1 cellular context compared by ENCODE assay signal in the genomic region with DNA sequence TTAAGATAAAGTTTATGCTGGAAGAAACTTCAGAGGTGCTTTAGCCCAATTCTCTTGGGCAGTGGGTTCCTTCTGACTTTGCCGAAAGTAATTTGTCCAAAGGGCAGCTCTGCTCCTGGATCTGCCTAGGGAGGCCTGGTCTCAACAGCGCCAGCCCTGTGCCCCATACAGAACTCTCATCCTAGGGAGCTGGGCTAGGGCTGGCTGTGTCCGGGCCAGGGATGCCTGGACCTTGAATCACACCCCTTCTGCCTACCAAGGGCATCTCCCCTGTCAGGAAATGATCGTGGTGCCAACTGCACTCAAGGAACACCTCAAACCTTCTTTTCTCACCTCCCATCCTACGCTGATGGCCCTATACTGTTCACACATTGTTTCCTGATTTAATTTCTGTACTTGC.
TF ChIP-seq lines count a peak whose summit lies in the region.

No MANE protein-coding gene starts in this region.

TF ChIP-seq in GM23338, 12 proteins besides CTCF, POLR2A, EP300 and RAD21 (continued from another document):
- TF ChIP-seq, protein P1, sequence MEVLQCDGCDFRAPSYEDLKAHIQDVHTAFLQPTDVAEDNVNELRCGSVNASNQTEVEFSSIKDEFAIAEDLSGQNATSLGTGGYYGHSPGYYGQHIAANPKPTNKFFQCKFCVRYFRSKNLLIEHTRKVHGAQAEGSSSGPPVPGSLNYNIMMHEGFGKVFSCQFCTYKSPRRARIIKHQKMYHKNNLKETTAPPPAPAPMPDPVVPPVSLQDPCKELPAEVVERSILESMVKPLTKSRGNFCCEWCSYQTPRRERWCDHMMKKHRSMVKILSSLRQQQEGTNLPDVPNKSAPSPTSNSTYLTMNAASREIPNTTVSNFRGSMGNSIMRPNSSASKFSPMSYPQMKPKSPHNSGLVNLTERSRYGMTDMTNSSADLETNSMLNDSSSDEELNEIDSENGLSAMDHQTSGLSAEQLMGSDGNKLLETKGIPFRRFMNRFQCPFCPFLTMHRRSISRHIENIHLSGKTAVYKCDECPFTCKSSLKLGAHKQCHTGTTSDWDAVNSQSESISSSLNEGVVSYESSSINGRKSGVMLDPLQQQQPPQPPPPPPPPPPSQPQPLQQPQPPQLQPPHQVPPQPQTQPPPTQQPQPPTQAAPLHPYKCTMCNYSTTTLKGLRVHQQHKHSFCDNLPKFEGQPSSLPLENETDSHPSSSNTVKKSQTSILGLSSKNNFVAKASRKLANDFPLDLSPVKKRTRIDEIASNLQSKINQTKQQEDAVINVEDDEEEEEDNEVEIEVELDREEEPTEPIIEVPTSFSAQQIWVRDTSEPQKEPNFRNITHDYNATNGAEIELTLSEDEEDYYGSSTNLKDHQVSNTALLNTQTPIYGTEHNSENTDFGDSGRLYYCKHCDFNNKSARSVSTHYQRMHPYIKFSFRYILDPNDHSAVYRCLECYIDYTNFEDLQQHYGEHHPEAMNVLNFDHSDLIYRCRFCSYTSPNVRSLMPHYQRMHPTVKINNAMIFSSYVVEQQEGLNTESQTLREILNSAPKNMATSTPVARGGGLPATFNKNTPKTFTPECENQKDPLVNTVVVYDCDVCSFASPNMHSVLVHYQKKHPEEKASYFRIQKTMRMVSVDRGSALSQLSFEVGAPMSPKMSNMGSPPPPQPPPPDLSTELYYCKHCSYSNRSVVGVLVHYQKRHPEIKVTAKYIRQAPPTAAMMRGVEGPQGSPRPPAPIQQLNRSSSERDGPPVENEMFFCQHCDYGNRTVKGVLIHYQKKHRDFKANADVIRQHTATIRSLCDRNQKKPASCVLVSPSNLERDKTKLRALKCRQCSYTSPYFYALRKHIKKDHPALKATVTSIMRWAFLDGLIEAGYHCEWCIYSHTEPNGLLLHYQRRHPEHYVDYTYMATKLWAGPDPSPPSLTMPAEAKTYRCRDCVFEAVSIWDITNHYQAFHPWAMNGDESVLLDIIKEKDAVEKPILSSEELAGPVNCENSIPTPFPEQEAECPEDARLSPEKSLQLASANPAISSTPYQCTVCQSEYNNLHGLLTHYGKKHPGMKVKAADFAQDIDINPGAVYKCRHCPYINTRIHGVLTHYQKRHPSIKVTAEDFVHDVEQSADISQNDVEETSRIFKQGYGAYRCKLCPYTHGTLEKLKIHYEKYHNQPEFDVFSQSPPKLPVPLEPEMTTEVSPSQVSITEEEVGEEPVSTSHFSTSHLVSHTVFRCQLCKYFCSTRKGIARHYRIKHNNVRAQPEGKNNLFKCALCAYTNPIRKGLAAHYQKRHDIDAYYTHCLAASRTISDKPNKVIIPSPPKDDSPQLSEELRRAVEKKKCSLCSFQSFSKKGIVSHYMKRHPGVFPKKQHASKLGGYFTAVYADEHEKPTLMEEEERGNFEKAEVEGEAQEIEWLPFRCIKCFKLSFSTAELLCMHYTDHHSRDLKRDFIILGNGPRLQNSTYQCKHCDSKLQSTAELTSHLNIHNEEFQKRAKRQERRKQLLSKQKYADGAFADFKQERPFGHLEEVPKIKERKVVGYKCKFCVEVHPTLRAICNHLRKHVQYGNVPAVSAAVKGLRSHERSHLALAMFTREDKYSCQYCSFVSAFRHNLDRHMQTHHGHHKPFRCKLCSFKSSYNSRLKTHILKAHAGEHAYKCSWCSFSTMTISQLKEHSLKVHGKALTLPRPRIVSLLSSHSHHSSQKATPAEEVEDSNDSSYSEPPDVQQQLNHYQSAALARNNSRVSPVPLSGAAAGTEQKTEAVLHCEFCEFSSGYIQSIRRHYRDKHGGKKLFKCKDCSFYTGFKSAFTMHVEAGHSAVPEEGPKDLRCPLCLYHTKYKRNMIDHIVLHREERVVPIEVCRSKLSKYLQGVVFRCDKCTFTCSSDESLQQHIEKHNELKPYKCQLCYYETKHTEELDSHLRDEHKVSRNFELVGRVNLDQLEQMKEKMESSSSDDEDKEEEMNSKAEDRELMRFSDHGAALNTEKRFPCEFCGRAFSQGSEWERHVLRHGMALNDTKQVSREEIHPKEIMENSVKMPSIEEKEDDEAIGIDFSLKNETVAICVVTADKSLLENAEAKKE (CRISPR knock-in tag; IDR thresholded peaks at IDR 0.05) = no peak
- TF ChIP-seq, protein P2, sequence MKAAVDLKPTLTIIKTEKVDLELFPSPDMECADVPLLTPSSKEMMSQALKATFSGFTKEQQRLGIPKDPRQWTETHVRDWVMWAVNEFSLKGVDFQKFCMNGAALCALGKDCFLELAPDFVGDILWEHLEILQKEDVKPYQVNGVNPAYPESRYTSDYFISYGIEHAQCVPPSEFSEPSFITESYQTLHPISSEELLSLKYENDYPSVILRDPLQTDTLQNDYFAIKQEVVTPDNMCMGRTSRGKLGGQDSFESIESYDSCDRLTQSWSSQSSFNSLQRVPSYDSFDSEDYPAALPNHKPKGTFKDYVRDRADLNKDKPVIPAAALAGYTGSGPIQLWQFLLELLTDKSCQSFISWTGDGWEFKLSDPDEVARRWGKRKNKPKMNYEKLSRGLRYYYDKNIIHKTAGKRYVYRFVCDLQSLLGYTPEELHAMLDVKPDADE (IDR thresholded peaks at IDR 0.05) = no peak
- no peak for TF ChIP-seq EZH2phosphoT487 (IDR thresholded peaks at IDR 0.05; ENCODE audit: unreplicated experiment)
- no peak for TF ChIP-seq JUNB (IDR thresholded peaks at IDR 0.05; ENCODE audit: unreplicated experiment)
- no peak for TF ChIP-seq ZNF114 (CRISPR knock-in tag; IDR thresholded peaks at IDR 0.05)
